1 cellular context compared by ENCODE assay signal in the genomic region with DNA sequence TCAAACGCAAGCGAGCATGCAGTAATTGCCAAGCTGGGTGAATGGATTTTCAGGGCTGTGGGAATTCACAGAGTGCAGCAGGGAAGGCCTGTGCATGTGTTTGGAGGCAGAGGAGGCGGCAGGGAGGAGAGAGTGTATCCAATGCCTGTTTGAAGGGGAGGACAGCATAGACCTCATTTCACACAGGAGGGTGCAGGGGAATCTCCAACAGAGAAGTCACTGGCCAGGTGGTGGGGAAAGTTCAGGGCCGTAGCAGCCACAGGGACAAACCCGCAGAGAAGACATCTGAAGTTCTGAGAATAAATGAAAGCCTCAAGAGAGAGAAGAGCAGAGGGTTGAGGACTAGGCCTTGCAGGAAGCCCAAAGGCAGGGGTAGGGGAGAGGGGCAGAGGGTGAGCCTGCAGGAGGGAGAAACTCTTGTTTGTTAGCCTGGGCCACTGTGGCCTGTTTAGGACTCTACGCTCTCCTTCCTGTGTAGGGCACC.
TF ChIP-seq lines count a peak whose summit lies in the region.

No MANE protein-coding gene starts in this region.

TF ChIP-seq in GM12878, 131 proteins besides CTCF, POLR2A, EP300 and RAD21 (continues in another document):
- no peak for TF ChIP-seq FOXK2 (IDR thresholded peaks at IDR 0.05)
- TF ChIP-seq, protein P1, sequence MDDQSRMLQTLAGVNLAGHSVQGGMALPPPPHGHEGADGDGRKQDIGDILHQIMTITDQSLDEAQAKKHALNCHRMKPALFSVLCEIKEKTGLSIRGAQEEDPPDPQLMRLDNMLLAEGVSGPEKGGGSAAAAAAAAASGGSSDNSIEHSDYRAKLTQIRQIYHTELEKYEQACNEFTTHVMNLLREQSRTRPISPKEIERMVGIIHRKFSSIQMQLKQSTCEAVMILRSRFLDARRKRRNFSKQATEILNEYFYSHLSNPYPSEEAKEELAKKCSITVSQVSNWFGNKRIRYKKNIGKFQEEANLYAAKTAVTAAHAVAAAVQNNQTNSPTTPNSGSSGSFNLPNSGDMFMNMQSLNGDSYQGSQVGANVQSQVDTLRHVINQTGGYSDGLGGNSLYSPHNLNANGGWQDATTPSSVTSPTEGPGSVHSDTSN (IDR thresholded peaks at IDR 0.05; ENCODE audit: insufficient replicate concordance, low read depth, low read length): no peak
- TF ChIP-seq POLR2AphosphoS5 (IDR thresholded peaks at IDR 0.05; ENCODE audit: low read length): no peak
- no peak for TF ChIP-seq WRNIP1 (IDR thresholded peaks at IDR 0.05; ENCODE audit: borderline replicate concordance, low read depth, low read length)
- TF ChIP-seq, protein P2, sequence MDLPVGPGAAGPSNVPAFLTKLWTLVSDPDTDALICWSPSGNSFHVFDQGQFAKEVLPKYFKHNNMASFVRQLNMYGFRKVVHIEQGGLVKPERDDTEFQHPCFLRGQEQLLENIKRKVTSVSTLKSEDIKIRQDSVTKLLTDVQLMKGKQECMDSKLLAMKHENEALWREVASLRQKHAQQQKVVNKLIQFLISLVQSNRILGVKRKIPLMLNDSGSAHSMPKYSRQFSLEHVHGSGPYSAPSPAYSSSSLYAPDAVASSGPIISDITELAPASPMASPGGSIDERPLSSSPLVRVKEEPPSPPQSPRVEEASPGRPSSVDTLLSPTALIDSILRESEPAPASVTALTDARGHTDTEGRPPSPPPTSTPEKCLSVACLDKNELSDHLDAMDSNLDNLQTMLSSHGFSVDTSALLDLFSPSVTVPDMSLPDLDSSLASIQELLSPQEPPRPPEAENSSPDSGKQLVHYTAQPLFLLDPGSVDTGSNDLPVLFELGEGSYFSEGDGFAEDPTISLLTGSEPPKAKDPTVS (IDR thresholded peaks at IDR 0.05; ENCODE audit: low read depth, low read length): no peak
- peak; percentile 69 for TF ChIP-seq TCF12 (IDR thresholded peaks at IDR 0.05; ENCODE audit: low read depth, low read length)
- no peak for TF ChIP-seq JUND (IDR thresholded peaks at IDR 0.05; ENCODE audit: low read depth, low read length)
- TF ChIP-seq DPF2 (IDR thresholded peaks at IDR 0.05): 0 out of 2 replicates have a peak, but pooled peaks have one; percentile 40
- TF ChIP-seq, protein P3, sequence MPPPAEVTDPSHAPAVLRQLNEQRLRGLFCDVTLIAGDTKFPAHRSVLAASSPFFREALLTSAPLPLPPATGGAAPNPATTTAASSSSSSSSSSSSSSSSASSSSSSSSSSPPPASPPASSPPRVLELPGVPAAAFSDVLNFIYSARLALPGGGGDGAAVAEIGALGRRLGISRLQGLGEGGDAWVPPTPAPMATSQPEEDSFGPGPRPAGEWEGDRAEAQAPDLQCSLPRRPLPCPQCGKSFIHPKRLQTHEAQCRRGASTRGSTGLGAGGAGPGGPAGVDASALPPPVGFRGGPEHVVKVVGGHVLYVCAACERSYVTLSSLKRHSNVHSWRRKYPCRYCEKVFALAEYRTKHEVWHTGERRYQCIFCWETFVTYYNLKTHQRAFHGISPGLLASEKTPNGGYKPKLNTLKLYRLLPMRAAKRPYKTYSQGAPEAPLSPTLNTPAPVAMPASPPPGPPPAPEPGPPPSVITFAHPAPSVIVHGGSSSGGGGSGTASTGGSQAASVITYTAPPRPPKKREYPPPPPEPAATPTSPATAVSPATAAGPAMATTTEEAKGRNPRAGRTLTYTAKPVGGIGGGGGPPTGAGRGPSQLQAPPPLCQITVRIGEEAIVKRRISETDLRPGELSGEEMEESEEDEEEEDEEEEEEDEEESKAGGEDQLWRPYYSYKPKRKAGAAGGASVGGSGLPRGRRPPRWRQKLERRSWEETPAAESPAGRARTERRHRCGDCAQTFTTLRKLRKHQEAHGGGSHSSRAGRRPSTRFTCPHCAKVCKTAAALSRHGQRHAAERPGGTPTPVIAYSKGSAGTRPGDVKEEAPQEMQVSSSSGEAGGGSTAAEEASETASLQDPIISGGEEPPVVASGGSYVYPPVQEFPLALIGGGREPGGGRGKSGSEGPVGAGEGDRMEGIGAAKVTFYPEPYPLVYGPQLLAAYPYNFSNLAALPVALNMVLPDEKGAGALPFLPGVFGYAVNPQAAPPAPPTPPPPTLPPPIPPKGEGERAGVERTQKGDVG (CRISPR knock-in tag; IDR thresholded peaks at IDR 0.05): no peak
- TF ChIP-seq RB1 (IDR thresholded peaks at IDR 0.05; ENCODE audit: borderline replicate concordance): no peak
- TF ChIP-seq, protein P4, sequence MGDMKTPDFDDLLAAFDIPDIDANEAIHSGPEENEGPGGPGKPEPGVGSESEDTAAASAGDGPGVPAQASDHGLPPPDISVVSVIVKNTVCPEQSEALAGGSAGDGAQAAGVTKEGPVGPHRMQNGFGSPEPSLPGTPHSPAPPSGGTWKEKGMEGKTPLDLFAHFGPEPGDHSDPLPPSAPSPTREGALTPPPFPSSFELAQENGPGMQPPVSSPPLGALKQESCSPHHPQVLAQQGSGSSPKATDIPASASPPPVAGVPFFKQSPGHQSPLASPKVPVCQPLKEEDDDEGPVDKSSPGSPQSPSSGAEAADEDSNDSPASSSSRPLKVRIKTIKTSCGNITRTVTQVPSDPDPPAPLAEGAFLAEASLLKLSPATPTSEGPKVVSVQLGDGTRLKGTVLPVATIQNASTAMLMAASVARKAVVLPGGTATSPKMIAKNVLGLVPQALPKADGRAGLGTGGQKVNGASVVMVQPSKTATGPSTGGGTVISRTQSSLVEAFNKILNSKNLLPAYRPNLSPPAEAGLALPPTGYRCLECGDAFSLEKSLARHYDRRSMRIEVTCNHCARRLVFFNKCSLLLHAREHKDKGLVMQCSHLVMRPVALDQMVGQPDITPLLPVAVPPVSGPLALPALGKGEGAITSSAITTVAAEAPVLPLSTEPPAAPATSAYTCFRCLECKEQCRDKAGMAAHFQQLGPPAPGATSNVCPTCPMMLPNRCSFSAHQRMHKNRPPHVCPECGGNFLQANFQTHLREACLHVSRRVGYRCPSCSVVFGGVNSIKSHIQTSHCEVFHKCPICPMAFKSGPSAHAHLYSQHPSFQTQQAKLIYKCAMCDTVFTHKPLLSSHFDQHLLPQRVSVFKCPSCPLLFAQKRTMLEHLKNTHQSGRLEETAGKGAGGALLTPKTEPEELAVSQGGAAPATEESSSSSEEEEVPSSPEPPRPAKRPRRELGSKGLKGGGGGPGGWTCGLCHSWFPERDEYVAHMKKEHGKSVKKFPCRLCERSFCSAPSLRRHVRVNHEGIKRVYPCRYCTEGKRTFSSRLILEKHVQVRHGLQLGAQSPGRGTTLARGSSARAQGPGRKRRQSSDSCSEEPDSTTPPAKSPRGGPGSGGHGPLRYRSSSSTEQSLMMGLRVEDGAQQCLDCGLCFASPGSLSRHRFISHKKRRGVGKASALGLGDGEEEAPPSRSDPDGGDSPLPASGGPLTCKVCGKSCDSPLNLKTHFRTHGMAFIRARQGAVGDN (IDR thresholded peaks at IDR 0.05): no peak
- TF ChIP-seq, protein P5, sequence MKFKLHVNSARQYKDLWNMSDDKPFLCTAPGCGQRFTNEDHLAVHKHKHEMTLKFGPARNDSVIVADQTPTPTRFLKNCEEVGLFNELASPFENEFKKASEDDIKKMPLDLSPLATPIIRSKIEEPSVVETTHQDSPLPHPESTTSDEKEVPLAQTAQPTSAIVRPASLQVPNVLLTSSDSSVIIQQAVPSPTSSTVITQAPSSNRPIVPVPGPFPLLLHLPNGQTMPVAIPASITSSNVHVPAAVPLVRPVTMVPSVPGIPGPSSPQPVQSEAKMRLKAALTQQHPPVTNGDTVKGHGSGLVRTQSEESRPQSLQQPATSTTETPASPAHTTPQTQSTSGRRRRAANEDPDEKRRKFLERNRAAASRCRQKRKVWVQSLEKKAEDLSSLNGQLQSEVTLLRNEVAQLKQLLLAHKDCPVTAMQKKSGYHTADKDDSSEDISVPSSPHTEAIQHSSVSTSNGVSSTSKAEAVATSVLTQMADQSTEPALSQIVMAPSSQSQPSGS (IDR thresholded peaks at IDR 0.05; ENCODE audit: low read length): no peak
- TF ChIP-seq, protein P6, sequence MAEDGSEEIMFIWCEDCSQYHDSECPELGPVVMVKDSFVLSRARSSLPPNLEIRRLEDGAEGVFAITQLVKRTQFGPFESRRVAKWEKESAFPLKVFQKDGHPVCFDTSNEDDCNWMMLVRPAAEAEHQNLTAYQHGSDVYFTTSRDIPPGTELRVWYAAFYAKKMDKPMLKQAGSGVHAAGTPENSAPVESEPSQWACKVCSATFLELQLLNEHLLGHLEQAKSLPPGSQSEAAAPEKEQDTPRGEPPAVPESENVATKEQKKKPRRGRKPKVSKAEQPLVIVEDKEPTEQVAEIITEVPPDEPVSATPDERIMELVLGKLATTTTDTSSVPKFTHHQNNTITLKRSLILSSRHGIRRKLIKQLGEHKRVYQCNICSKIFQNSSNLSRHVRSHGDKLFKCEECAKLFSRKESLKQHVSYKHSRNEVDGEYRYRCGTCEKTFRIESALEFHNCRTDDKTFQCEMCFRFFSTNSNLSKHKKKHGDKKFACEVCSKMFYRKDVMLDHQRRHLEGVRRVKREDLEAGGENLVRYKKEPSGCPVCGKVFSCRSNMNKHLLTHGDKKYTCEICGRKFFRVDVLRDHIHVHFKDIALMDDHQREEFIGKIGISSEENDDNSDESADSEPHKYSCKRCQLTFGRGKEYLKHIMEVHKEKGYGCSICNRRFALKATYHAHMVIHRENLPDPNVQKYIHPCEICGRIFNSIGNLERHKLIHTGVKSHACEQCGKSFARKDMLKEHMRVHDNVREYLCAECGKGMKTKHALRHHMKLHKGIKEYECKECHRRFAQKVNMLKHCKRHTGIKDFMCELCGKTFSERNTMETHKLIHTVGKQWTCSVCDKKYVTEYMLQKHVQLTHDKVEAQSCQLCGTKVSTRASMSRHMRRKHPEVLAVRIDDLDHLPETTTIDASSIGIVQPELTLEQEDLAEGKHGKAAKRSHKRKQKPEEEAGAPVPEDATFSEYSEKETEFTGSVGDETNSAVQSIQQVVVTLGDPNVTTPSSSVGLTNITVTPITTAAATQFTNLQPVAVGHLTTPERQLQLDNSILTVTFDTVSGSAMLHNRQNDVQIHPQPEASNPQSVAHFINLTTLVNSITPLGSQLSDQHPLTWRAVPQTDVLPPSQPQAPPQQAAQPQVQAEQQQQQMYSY (CRISPR knock-in tag; IDR thresholded peaks at IDR 0.05): no peak
- 0 out of 2 replicates have a peak, but pooled peaks have one; percentile 47 for TF ChIP-seq BCL11A (IDR thresholded peaks at IDR 0.05; ENCODE audit: low read depth, low read length)
- TF ChIP-seq, protein P7, sequence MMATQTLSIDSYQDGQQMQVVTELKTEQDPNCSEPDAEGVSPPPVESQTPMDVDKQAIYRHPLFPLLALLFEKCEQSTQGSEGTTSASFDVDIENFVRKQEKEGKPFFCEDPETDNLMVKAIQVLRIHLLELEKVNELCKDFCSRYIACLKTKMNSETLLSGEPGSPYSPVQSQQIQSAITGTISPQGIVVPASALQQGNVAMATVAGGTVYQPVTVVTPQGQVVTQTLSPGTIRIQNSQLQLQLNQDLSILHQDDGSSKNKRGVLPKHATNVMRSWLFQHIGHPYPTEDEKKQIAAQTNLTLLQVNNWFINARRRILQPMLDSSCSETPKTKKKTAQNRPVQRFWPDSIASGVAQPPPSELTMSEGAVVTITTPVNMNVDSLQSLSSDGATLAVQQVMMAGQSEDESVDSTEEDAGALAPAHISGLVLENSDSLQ (IDR thresholded peaks at IDR 0.05): no peak
- no peak for TF ChIP-seq ETV6 (conservative IDR thresholded peaks at IDR 0.05 in 1 of 2, IDR thresholded peaks at IDR 0.05 in 1 of 2; ENCODE audit: borderline replicate concordance in 1 of 2, low read depth in 1 of 2)
- TF ChIP-seq ZNF207 (IDR thresholded peaks at IDR 0.05; ENCODE audit: borderline replicate concordance): no peak
- peak; percentile 34; the same call in 1 of the 2 replicates for TF ChIP-seq NFIC (IDR thresholded peaks at IDR 0.05; ENCODE audit: low read depth, low read length)
- no peak for TF ChIP-seq HCFC1 (IDR thresholded peaks at IDR 0.05; ENCODE audit: low read length)
- TF ChIP-seq TCF3 (IDR thresholded peaks at IDR 0.05; ENCODE audit: borderline replicate concordance, insufficient read depth, low read depth, low read length): peak; percentile 73; the same call in 1 of the 2 replicates
- no peak for TF ChIP-seq GATAD2B (conservative IDR thresholded peaks at IDR 0.05; ENCODE audit: low read depth)
- no peak for TF ChIP-seq CBX3 (IDR thresholded peaks at IDR 0.05; ENCODE audit: borderline replicate concordance, low read depth)
- no peak for TF ChIP-seq BMI1 (IDR thresholded peaks at IDR 0.05; ENCODE audit: borderline replicate concordance)
- TF ChIP-seq MYC (IDR thresholded peaks at IDR 0.05; ENCODE audit: insufficient read depth, insufficient read length, insufficient replicate concordance, low read length, severe bottlenecking): no peak
- no peak for TF ChIP-seq NFYA (IDR thresholded peaks at IDR 0.05; ENCODE audit: borderline replicate concordance, low read depth, low read length)
- no peak for TF ChIP-seq MTA2 (IDR thresholded peaks at IDR 0.05; ENCODE audit: low read depth)
- TF ChIP-seq, protein P8, sequence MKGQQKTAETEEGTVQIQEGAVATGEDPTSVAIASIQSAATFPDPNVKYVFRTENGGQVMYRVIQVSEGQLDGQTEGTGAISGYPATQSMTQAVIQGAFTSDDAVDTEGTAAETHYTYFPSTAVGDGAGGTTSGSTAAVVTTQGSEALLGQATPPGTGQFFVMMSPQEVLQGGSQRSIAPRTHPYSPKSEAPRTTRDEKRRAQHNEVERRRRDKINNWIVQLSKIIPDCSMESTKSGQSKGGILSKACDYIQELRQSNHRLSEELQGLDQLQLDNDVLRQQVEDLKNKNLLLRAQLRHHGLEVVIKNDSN (IDR thresholded peaks at IDR 0.05; ENCODE audit: borderline replicate concordance, extremely low read length, insufficient read depth, low read depth, low read length): no peak
- no peak for TF ChIP-seq LARP7 (IDR thresholded peaks at IDR 0.05)
- TF ChIP-seq FOXM1 (IDR thresholded peaks at IDR 0.05; ENCODE audit: low read depth, low read length): peak; percentile 57; the same call in 1 of the 2 replicates
- TF ChIP-seq POLR2AphosphoS2 (IDR thresholded peaks at IDR 0.05; ENCODE audit: low read depth, low read length): no peak
- TF ChIP-seq, protein P9, sequence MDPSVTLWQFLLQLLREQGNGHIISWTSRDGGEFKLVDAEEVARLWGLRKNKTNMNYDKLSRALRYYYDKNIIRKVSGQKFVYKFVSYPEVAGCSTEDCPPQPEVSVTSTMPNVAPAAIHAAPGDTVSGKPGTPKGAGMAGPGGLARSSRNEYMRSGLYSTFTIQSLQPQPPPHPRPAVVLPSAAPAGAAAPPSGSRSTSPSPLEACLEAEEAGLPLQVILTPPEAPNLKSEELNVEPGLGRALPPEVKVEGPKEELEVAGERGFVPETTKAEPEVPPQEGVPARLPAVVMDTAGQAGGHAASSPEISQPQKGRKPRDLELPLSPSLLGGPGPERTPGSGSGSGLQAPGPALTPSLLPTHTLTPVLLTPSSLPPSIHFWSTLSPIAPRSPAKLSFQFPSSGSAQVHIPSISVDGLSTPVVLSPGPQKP (IDR thresholded peaks at IDR 0.05; ENCODE audit: low read depth, low read length): no peak
- TF ChIP-seq RUNX3 (IDR thresholded peaks at IDR 0.05; ENCODE audit: low read length): peak; percentile 79
- TF ChIP-seq SPI1 (IDR thresholded peaks at IDR 0.05; ENCODE audit: borderline replicate concordance, insufficient read depth, low read depth, low read length): no peak
- TF ChIP-seq SIX5 (IDR thresholded peaks at IDR 0.05; ENCODE audit: low read depth, low read length, severe bottlenecking): no peak
- TF ChIP-seq IKZF2 (IDR thresholded peaks at IDR 0.05): peak; percentile 23 to 55; a peak in 1 of 4 replicates
- TF ChIP-seq NFXL1 (IDR thresholded peaks at IDR 0.05; ENCODE audit: borderline replicate concordance): no peak
- TF ChIP-seq EGR1 (IDR thresholded peaks at IDR 0.05; ENCODE audit: borderline replicate concordance in 1 of 2, low read depth in 2 of 2, low read length in 2 of 2): no peak
- no peak for TF ChIP-seq RCOR1 (conservative IDR thresholded peaks at IDR 0.05; ENCODE audit: low read depth, low read length)
- TF ChIP-seq, protein P10, sequence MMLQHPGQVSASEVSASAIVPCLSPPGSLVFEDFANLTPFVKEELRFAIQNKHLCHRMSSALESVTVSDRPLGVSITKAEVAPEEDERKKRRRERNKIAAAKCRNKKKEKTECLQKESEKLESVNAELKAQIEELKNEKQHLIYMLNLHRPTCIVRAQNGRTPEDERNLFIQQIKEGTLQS (IDR thresholded peaks at IDR 0.05; ENCODE audit: borderline replicate concordance, extremely low read depth, low read depth, low read length): no peak
- TF ChIP-seq ZZZ3 (IDR thresholded peaks at IDR 0.05; ENCODE audit: control insufficient read depth, insufficient read length, low read depth): no peak
